26 cellular contexts compared by ENCODE assay signal in genomic region chr17:64574646-64575045, GRCh38.
A peak's percentile ranks its signal among the peaks of the same experiment; 100 is the strongest.
DNase-seq lines count a peak whose midpoint lies in the region; ATAC-seq and TF ChIP-seq lines count a peak whose summit lies in the region.
"Had no signal": no experiment of that assay in that cellular context is flagged by ENCODE, and none has a peak within 500 bp of the region (broad histone marks: within the 10 kb centered on the region; RNA-seq: fewer than 3 reads in every experiment).

No MANE protein-coding gene starts in this region.

- DNase-seq in HFFc6: no peak
- DNase-seq in amniotic epithelial cell (ENCODE audit: low read depth): peak; percentile 6
- DNase-seq in fibroblast of pulmonary artery (ENCODE audit: low read depth): peak; percentile 18
- DNase-seq in osteoblast (ENCODE audit: insufficient read length, low spot score, missing footprints): no peak
- DNase-seq in NCI-H2029 treated with DMSO at 0.1 percent for 48 hours (lab: John Stamatoyannopoulos, UW): no peak
- DNase-seq in heart right ventricle: no peak
- no peak for DNase-seq in iPS-NIHi7 (ENCODE audit: extremely low spot score)
- DNase-seq: C1 segment of cervical spinal cord; CD8-positive, alpha-beta memory T cell; DMS 273 treated with DMSO at 0.1 percent for 48 hours; DMS79; EL; GF-D8; HCEC 1CT; Karpas-422; NCI-H1092; NCI-H1436; NCI-H187; NCI-H524; NCI-H748 treated with DMSO at 0.1 percent for 48 hours; Right ventricle myocardium superior; RPMI8226; SW 1271 had no signal

- 84 to 95% methylated on average over 1 of the region's 1 CpG for WGBS in heart right ventricle, 2 donors

- TF ChIP-seq CTCF in HFFc6 (IDR thresholded peaks at IDR 0.05) (no peak), fibroblast of pulmonary artery (IDR thresholded peaks at IDR 0.05; ENCODE audit: low read length, missing control alignments) (no peak), osteoblast (IDR thresholded peaks at IDR 0.05; ENCODE audit: extremely low read depth, low read depth, low read length) (no peak), heart right ventricle (IDR thresholded peaks at IDR 0.05) (no peak)

- no peak overlapping the region for H3K4me3 ChIP-seq in fibroblast of pulmonary artery (replicated peaks; ENCODE audit: low read depth, low read length)
- H3K4me3 ChIP-seq in osteoblast (ENCODE audit: insufficient read depth, low read length): no peak overlapping the region
- H3K4me3 ChIP-seq in heart right ventricle: no peak overlapping the region
- H3K4me3 ChIP-seq: A549 had no signal

- H3K9me3 Mint-ChIP-seq in HFFc6: no peaks in the 10 kb centered on the region; the same call in 1 of the 2 replicates
- H3K9me3 Mint-ChIP-seq: CD8-positive, alpha-beta memory T cell had no signal

- H3K4me1 Mint-ChIP-seq in HFFc6 (ENCODE audit: low read depth): peaks cover 43% of the 10 kb centered on the region

- peak overlapping the region; percentile 36; the same call in 1 of the 2 replicates for H3K27ac Mint-ChIP-seq in HFFc6
- H3K27ac Mint-ChIP-seq: CD8-positive, alpha-beta memory T cell had no signal

- H3K4me1 ChIP-seq in osteoblast (ENCODE audit: insufficient read depth, low read length) (peaks cover 32% of the 10 kb centered on the region), heart right ventricle (peaks cover 0 to 14% (median 5%) of the 10 kb centered on the region in 9 donors)

- H3K4me3 Mint-ChIP-seq in HFFc6: no peak overlapping the region
- H3K4me3 Mint-ChIP-seq: CD8-positive, alpha-beta memory T cell had no signal

- peak overlapping the region; percentile 58 for H3K27ac ChIP-seq in osteoblast (ENCODE audit: low read depth, low read length)
- no peak overlapping the region for H3K27ac ChIP-seq in heart right ventricle
- H3K27ac ChIP-seq: A549 had no signal

- H3K27me3 Mint-ChIP-seq in HFFc6 (ENCODE audit: insufficient read depth): peaks cover 6% of the 10 kb centered on the region
- H3K27me3 Mint-ChIP-seq: CD8-positive, alpha-beta memory T cell had no signal

- peaks cover 19% of the 10 kb centered on the region for H3K36me3 Mint-ChIP-seq in HFFc6 (ENCODE audit: low read depth)

- intact Hi-C loops in heart right ventricle (cut with DNase I): loop anchor here in 1 of 10 donors (10.0 kb wide), 1 partner anchor 70 kb away; no protein-coding TSS in a partner anchor

- no peaks in the 10 kb centered on the region for H3K27me3 ChIP-seq in osteoblast (ENCODE audit: insufficient read depth, low read length)
- no peaks in the 10 kb centered on the region for H3K27me3 ChIP-seq in heart right ventricle

- H3K9me3 ChIP-seq in osteoblast (ENCODE audit: low read depth, low read length): no peaks in the 10 kb centered on the region
- no peaks in the 10 kb centered on the region for H3K9me3 ChIP-seq in heart right ventricle
- H3K9me3 ChIP-seq: A549 had no signal

- no peak overlapping the region for H3K4me2 ChIP-seq in osteoblast (ENCODE audit: insufficient read depth, low read length)
- H3K4me2 ChIP-seq: A549 had no signal

- peaks cover 47% of the 10 kb centered on the region for H3K79me2 ChIP-seq in osteoblast (ENCODE audit: insufficient read depth, low read length)

- ATAC-seq in HG03460 (IDR thresholded peaks at IDR 0.05; ENCODE audit: unreplicated experiment): no peak
- ATAC-seq in heart right ventricle: no peak
- ATAC-seq: A549, HepG2 had no signal

- H4K20me1 ChIP-seq in osteoblast (ENCODE audit: insufficient read depth, low read length): peaks cover 10% of the 10 kb centered on the region

- no peak overlapping the region for H2AFZ ChIP-seq in osteoblast (ENCODE audit: low read length)

- H3K36me3 ChIP-seq in osteoblast (ENCODE audit: insufficient read depth, low read length) (peaks cover 69% of the 10 kb centered on the region), heart right ventricle (peaks cover 0 to 86% (median 25%) of the 10 kb centered on the region in 9 donors)

Comparison
In these comparisons a context has a peak if more than half of its experiments do, and no peak if none do; other contexts are left out.
1. DNase-seq: peak in amniotic epithelial cell (single experiment) and fibroblast of pulmonary artery (single experiment); none in HFFc6 (single experiment), osteoblast (single experiment), NCI-H2029 treated with DMSO at 0.1 percent for 48 hours (single experiment), heart right ventricle (0 of 2) and iPS-NIHi7 (single experiment).